In genomic region chr14:50834802-50835276, GRCh38 we compare ENCODE assay signal across 1 cellular context.
TF ChIP-seq lines count a peak whose summit lies in the region.

No MANE protein-coding gene starts in this region.

TF ChIP-seq in HepG2, 621 proteins besides CTCF, POLR2A, EP300 and RAD21 (continued from another document and continues in another):
- TF ChIP-seq CBX1 (IDR thresholded peaks at IDR 0.05; ENCODE audit: low read depth) (no peak), ZKSCAN8 (CRISPR knock-in tag; IDR thresholded peaks at IDR 0.05; ENCODE audit: borderline replicate concordance) (no peak), NFKB2 (CRISPR knock-in tag; IDR thresholded peaks at IDR 0.05; ENCODE audit: borderline replicate concordance) (no peak), ZSCAN21 (CRISPR knock-in tag; IDR thresholded peaks at IDR 0.05; ENCODE audit: borderline replicate concordance) (no peak), ISX (CRISPR knock-in tag; conservative IDR thresholded peaks at IDR 0.05) (no peak), KLF16 (CRISPR knock-in tag; IDR thresholded peaks at IDR 0.05) (no peak), CSRNP2 (CRISPR knock-in tag; conservative IDR thresholded peaks at IDR 0.05; ENCODE audit: low read depth) (no peak), ZNF564 (CRISPR knock-in tag; IDR thresholded peaks at IDR 0.05) (no peak), TRAFD1 (CRISPR knock-in tag; IDR thresholded peaks at IDR 0.05; ENCODE audit: borderline replicate concordance) (no peak), MYPOP (CRISPR knock-in tag; IDR thresholded peaks at IDR 0.05) (no peak), ZNF572 (CRISPR knock-in tag; IDR thresholded peaks at IDR 0.05) (no peak), SUZ12 (IDR thresholded peaks at IDR 0.05; ENCODE audit: low read depth, low read length) (no peak), ZNF547 (CRISPR knock-in tag; IDR thresholded peaks at IDR 0.05) (no peak), NFIC (IDR thresholded peaks at IDR 0.05; ENCODE audit: low read length) (peak; percentile 47; the same call in 1 of the 2 replicates), SNAPC4 (CRISPR knock-in tag; IDR thresholded peaks at IDR 0.05) (no peak), ZNF83 (CRISPR knock-in tag; IDR thresholded peaks at IDR 0.05; ENCODE audit: borderline replicate concordance) (no peak), ERF (CRISPR knock-in tag; IDR thresholded peaks at IDR 0.05) (no peak; the same call in 1 of the 2 replicates), ZBED4 (CRISPR knock-in tag; IDR thresholded peaks at IDR 0.05; ENCODE audit: borderline replicate concordance) (peak; percentile 51; the same call in 1 of the 2 replicates), ZNF354B (CRISPR knock-in tag; IDR thresholded peaks at IDR 0.05) (no peak), ARNT (IDR thresholded peaks at IDR 0.05) (no peak), SMAD9 (CRISPR knock-in tag; IDR thresholded peaks at IDR 0.05) (no peak), ZMYM4 (CRISPR knock-in tag; IDR thresholded peaks at IDR 0.05) (peak; percentile 55; the same call in 1 of the 2 replicates), TFDP2 (CRISPR knock-in tag; IDR thresholded peaks at IDR 0.05) (0 out of 2 replicates have a peak, but pooled peaks have one; percentile 23), FLYWCH1 (CRISPR knock-in tag; IDR thresholded peaks at IDR 0.05) (no peak), TFDP1 (CRISPR knock-in tag; IDR thresholded peaks at IDR 0.05; ENCODE audit: borderline replicate concordance) (no peak), ZNF44 (CRISPR knock-in tag; IDR thresholded peaks at IDR 0.05) (no peak), NR1H2 (CRISPR knock-in tag; IDR thresholded peaks at IDR 0.05; ENCODE audit: borderline replicate concordance, low read depth) (no peak), SOX13 (IDR thresholded peaks at IDR 0.05) (peak; percentile 67; the same call in 1 of the 2 replicates), SOX13 (CRISPR knock-in tag; conservative IDR thresholded peaks at IDR 0.05 in 1 of 2, IDR thresholded peaks at IDR 0.05 in 1 of 2) (peak in 1 of 2 experiments; percentile 79; a peak in 2 of 4 replicates), ZNF282 (IDR thresholded peaks at IDR 0.05; ENCODE audit: partially characterized antibody) (no peak), IKZF4 (CRISPR knock-in tag; IDR thresholded peaks at IDR 0.05; ENCODE audit: borderline replicate concordance, low read depth, not compliant biosample characterization) (no peak), YEATS2 (CRISPR knock-in tag; IDR thresholded peaks at IDR 0.05; ENCODE audit: borderline replicate concordance) (no peak), EEA1 (CRISPR knock-in tag; IDR thresholded peaks at IDR 0.05; ENCODE audit: borderline replicate concordance) (no peak), ZNF121 (CRISPR knock-in tag; IDR thresholded peaks at IDR 0.05) (peak; percentile 94), BCL3 (CRISPR knock-in tag; IDR thresholded peaks at IDR 0.05) (no peak), NFE2L2 (IDR thresholded peaks at IDR 0.05; ENCODE audit: low read length) (no peak), ZNF672 (CRISPR knock-in tag; IDR thresholded peaks at IDR 0.05) (no peak), HOXA5 (CRISPR knock-in tag; IDR thresholded peaks at IDR 0.05) (0 out of 2 replicates have a peak, but pooled peaks have one; percentile 28), DBP (CRISPR knock-in tag; IDR thresholded peaks at IDR 0.05; ENCODE audit: not compliant biosample characterization) (no peak), ZNF512B (CRISPR knock-in tag; IDR thresholded peaks at IDR 0.05; ENCODE audit: borderline replicate concordance) (no peak), ZNF24 (IDR thresholded peaks at IDR 0.05) (no peak), BORCS8-MEF2B (CRISPR knock-in tag; IDR thresholded peaks at IDR 0.05) (no peak), PRMT3 (CRISPR knock-in tag; IDR thresholded peaks at IDR 0.05; ENCODE audit: borderline replicate concordance, low read depth) (no peak)
